ENCODE assay signal across 23 cellular contexts in genomic region chr6:53011993-53012392, GRCh38. TPM values are rescaled to one million over a fixed set of nuclear protein-coding genes. Genes with fewer than 3 reads are reported as not detected.
DNase-seq lines count a peak whose midpoint lies in the region; ATAC-seq and TF ChIP-seq lines count a peak whose summit lies in the region.
"Had no signal": no experiment of that assay in that cellular context is flagged by ENCODE, and none has a peak within 500 bp of the region (broad histone marks: within the 10 kb centered on the region; RNA-seq: fewer than 3 reads in every experiment).

No MANE protein-coding gene starts in this region.

- DNase-seq in EH (ENCODE audit: low read depth) (peak; percentile 40), MG63 (peak; percentile 7), choroid plexus epithelial cell (ENCODE audit: low read depth) (peak; percentile 45), left kidney (ENCODE audit: low read depth, low spot score) (peak; percentile 57), left ventricle myocardium superior (no peak), WERI-Rb-1 (no peak)
- DNase-seq: activated CD4-positive, alpha-beta T cell treated with anti-CD3 and anti-CD28 coated beads, Interleukin-2, amount 50 U/mL, for 1 hour; activated CD8-positive, alpha-beta memory T cell treated with anti-CD3 and anti-CD28 coated beads, Interleukin-2, amount 50 U/mL, for 48 hours; activated effector memory CD4-positive, alpha-beta T cell treated with Interleukin-2 at 50 U/mL for 16 hours; CD8-positive, alpha-beta T cell; dermis blood vessel endothelial cell; DMS53; GOT3; left lung; NCI-H524 treated with DMSO at 0.1 percent for 48 hours; SIG-M5; stimulated activated CD4-positive, alpha-beta T cell treated with anti-CD3 and anti-CD28 coated beads, Interleukin-4, amount 100 ng/mL, for 1 hour; upper lobe of right lung had no signal

- no peak overlapping the region for H3K4me3 ChIP-seq in MG63
- H3K4me3 ChIP-seq in choroid plexus epithelial cell (ENCODE audit: low read depth, low read length) = no peak overlapping the region
- H3K4me3 ChIP-seq in gastroesophageal sphincter = no peak overlapping the region
- no peak overlapping the region for H3K4me3 ChIP-seq in WERI-Rb-1 (ENCODE audit: low read depth, low read length)
- H3K4me3 ChIP-seq: left lung, smooth muscle cell, upper lobe of right lung had no signal

- peaks cover 0 to 7% (median 0%) of the 10 kb centered on the region in 3 donors for H3K4me1 ChIP-seq in gastroesophageal sphincter

- TF ChIP-seq CTCF in choroid plexus epithelial cell (conservative IDR thresholded peaks at IDR 0.05; ENCODE audit: low read depth, low read length) = no peak
- no peak for TF ChIP-seq CTCF in gastroesophageal sphincter (IDR thresholded peaks at IDR 0.05)
- TF ChIP-seq CTCF in WERI-Rb-1 (IDR thresholded peaks at IDR 0.05; ENCODE audit: low read depth, low read length) = no peak

- no peaks in the 10 kb centered on the region for H3K9me3 ChIP-seq in MG63
- no peaks in the 10 kb centered on the region for H3K9me3 ChIP-seq in gastroesophageal sphincter
- no peaks in the 10 kb centered on the region for H3K9me3 ChIP-seq in WERI-Rb-1 (ENCODE audit: severe bottlenecking)
- H3K9me3 ChIP-seq: left lung, neutrophil, upper lobe of right lung had no signal

- no peak for TF ChIP-seq EP300 in gastroesophageal sphincter (IDR thresholded peaks at IDR 0.05)

- WGBS in gastroesophageal sphincter (ENCODE audit: low coverage in 1 of 2), 2 donors = 57% methylated on average over 1 of the region's 1 CpG; no CpG with 5 or more reads in 1 of the 2 donors

- H3K36me3 ChIP-seq in MG63 = peaks cover 31% of the 10 kb centered on the region
- H3K36me3 ChIP-seq in gastroesophageal sphincter = peaks cover 5 to 100% of the 10 kb centered on the region in 2 donors
- peaks cover 87% of the 10 kb centered on the region for H3K36me3 ChIP-seq in WERI-Rb-1

- no peaks in the 10 kb centered on the region for H3K27me3 ChIP-seq in MG63
- H3K27me3 ChIP-seq in gastroesophageal sphincter = no peaks in the 10 kb centered on the region
- H3K27me3 ChIP-seq in WERI-Rb-1 (ENCODE audit: insufficient read depth, low read depth, severe bottlenecking) = no peaks in the 10 kb centered on the region
- H3K27me3 ChIP-seq: left lung, neutrophil, upper lobe of right lung had no signal

- H3K27ac ChIP-seq in gastroesophageal sphincter (no peak overlapping the region), WERI-Rb-1 (no peak overlapping the region)
- H3K27ac ChIP-seq: epithelial cell of prostate, left lung, neutrophil, upper lobe of right lung had no signal

- no peak for TF ChIP-seq POLR2A in gastroesophageal sphincter (IDR thresholded peaks at IDR 0.05)

- intact Hi-C loops in left ventricle myocardium superior (cut with micrococcal nuclease) = no loop called here

- ATAC-seq in left ventricle myocardium superior (no peak), gastroesophageal sphincter (no peak)
- no peak for ATAC-seq in activated CD4-positive, CD25-positive, alpha-beta regulatory T cell treated with anti-CD3 and anti-CD28 coated beads, Interleukin-2, amount 50 U/mL, for 24 hours
- ATAC-seq: CD8-positive, alpha-beta T cell; left lung; upper lobe of right lung had no signal

RNA-seq across cellular contexts. Expression of gene GSTA4, which starts 16.9 kb away (rescaled TPM):
- total RNA-seq in MG63 (2014; rRNA removed; shearing (Covaris generic); ENCODE audit: low replicate concordance) = 15.3 and 28.5 TPM in 2 replicates
- 8.0 TPM for total RNA-seq in left ventricle myocardium superior
- 10 to 100 TPM; 19.3 to 40.4 (median 26.9) TPM for total RNA-seq in gastroesophageal sphincter

RNA-seq across cellular contexts. Expression of gene CILK1, which starts 49.6 kb away (rescaled TPM):
- 2.0 and 2.9 TPM in 2 replicates for total RNA-seq in MG63 (2014; rRNA removed; shearing (Covaris generic); ENCODE audit: low replicate concordance)
- total RNA-seq in left ventricle myocardium superior = 7.5 TPM
- total RNA-seq in gastroesophageal sphincter = 10 to 100 TPM; 18.7 to 34.6 (median 31.5) TPM

RNA-seq across cellular contexts. Expression of gene FBXO9, which starts 53.2 kb away (rescaled TPM):
- 19.3 and 41.2 TPM in 2 replicates for total RNA-seq in MG63 (2014; rRNA removed; shearing (Covaris generic); ENCODE audit: low replicate concordance)
- total RNA-seq in left ventricle myocardium superior (54.9 TPM), gastroesophageal sphincter (10 to 100 TPM; 65.0 to 95.9 (median 82.3) TPM)

Comparison
In these comparisons a context has a peak if more than half of its experiments do, and no peak if none do; other contexts are left out.
1. DNase-seq: peak in EH (single experiment), MG63 (single experiment), choroid plexus epithelial cell (single experiment) and left kidney (single experiment); none in left ventricle myocardium superior (single experiment) and WERI-Rb-1 (single experiment).